In the genomic region with DNA sequence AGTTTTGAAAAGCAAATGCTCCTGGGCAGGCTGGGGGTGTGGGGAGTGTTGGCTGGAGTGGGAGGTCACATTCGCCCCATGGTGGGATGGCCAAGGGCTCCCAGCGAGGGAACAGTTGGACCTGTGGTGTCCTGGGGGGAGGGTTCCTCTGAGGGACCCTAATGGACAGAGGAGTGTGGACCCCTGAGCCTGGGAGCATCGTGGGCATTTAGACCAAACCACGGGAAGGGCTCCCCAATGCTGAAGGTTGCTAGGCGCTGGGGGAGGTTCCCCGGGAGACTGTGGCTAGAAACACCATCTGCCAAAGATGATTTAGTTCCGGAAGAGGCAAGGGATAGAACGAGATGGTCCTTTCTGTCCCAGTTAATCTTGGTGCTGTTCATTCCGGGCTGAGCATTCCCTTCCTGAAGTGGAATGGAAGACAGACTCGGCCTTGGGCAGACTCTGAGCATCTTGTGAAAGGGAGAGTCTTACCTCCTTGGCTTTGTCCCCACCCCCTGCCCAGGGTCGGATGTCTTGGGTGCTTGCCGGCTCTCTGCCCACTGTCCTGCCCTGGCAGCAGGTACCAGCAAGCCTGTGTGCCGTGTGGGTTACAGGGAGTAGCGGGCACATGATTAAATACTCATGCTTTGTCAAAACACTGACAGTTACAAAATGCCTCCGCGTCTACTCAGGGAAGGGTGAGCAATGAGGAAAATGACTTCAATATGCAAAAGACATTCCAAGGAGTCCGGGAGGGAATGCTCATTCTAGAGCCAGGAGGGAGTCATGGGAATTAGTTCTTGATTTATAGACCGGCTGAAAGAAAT, we compare ENCODE assay signal across 13 cellular contexts.
A peak's percentile ranks its signal among the peaks of the same experiment; 100 is the strongest.
DNase-seq lines count a peak whose midpoint lies in the region; ATAC-seq and TF ChIP-seq lines count a peak whose summit lies in the region.
"Had no signal": no experiment of that assay in that cellular context is flagged by ENCODE, and none has a peak within 500 bp of the region (broad histone marks: within the 10 kb centered on the region; RNA-seq: fewer than 3 reads in every experiment).

No MANE protein-coding gene starts in this region.

- no peak for ATAC-seq in activated T-cell treated with anti-CD3 and anti-CD28 coated beads, Interleukin-2, amount 50 U/mL, for 72 hours (replicated peaks in 1 of 2)
- ATAC-seq: K562 had no signal

- 56 to 78% methylated on average over 18 of the region's 18 CpGs for WGBS in sigmoid colon, 2 donors

- H3K9me3 ChIP-seq in adipocyte (ENCODE audit: control insufficient read depth, low read length) (no peaks in the 10 kb centered on the region), sigmoid colon (no peaks in the 10 kb centered on the region)

- H3K4me3 ChIP-seq in adipocyte (ENCODE audit: low read length) (peak overlapping the region; percentile 35), fibroblast of the aortic adventitia (ENCODE audit: low read depth, low read length) (peak overlapping the region; percentile 22), sigmoid colon (no peak overlapping the region)
- H3K4me3 ChIP-seq: K562 had no signal

- peak; percentile 94 for DNase-seq in EL
- DNase-seq in adipocyte (ENCODE audit: low read depth) = peak; percentile 94
- peak; percentile 95 for DNase-seq in fibroblast of the aortic adventitia (ENCODE audit: low read depth)
- no peak for DNase-seq in sigmoid colon
- DNase-seq in NCI-H526 treated with DMSO at 0.1 percent for 48 hours (lab: John Stamatoyannopoulos, UW) = no peak
- no peak for DNase-seq in NCI-H2081 treated with DMSO at 0.1 percent for 48 hours (lab: John Stamatoyannopoulos, UW)
- DNase-seq in activated gamma-delta T cell (lab: John Stamatoyannopoulos, UW) = no peak
- no peak for DNase-seq in activated T-cell treated with anti-CD3 and anti-CD28 coated beads, Interleukin-2, amount 50 U/mL, for 72 hours
- DNase-seq: DMS153, NCI-H774 had no signal

- intact Hi-C loops in sigmoid colon (cut with DNase I) = no loop called here

- no peak for TF ChIP-seq EP300 in sigmoid colon (IDR thresholded peaks at IDR 0.05)

- H3K27me3 Mint-ChIP-seq in activated T-cell treated with anti-CD3 and anti-CD28 coated beads, Interleukin-2, amount 50 U/mL, for 72 hours (ENCODE audit: low read depth) = no peaks in the 10 kb centered on the region
- H3K27me3 Mint-ChIP-seq: activated naive CD4-positive, alpha-beta T cell treated with anti-CD3 and anti-CD28 coated beads, Interleukin-2, amount 50 U/mL, for 24 hours had no signal

- TF ChIP-seq CTCF in fibroblast of the aortic adventitia (IDR thresholded peaks at IDR 0.05; ENCODE audit: insufficient read depth, low read length) (no peak), sigmoid colon (IDR thresholded peaks at IDR 0.05) (no peak)

- peak overlapping the region; percentile 83 for H3K9ac ChIP-seq in adipocyte (ENCODE audit: low read length)

- TF ChIP-seq POLR2A in sigmoid colon (IDR thresholded peaks at IDR 0.05) = no peak

- peak overlapping the region; percentile 77 to 87 (median 84) for H3K27ac ChIP-seq in sigmoid colon
- H3K27ac ChIP-seq: VCaP had no signal

- H3K9me3 Mint-ChIP-seq in activated T-cell treated with anti-CD3 and anti-CD28 coated beads, Interleukin-2, amount 50 U/mL, for 72 hours = no peaks in the 10 kb centered on the region
- H3K9me3 Mint-ChIP-seq: activated naive CD4-positive, alpha-beta T cell treated with anti-CD3 and anti-CD28 coated beads, Interleukin-2, amount 50 U/mL, for 24 hours had no signal

- peaks cover 75% of the 10 kb centered on the region for H3K4me1 ChIP-seq in adipocyte (ENCODE audit: control insufficient read depth, insufficient read depth, low read length)
- peaks cover 0 to 79% (median 74%) of the 10 kb centered on the region in 4 donors for H3K4me1 ChIP-seq in sigmoid colon

- no peak overlapping the region for H3K27ac Mint-ChIP-seq in activated T-cell treated with anti-CD3 and anti-CD28 coated beads, Interleukin-2, amount 50 U/mL, for 72 hours
- H3K27ac Mint-ChIP-seq: activated naive CD4-positive, alpha-beta T cell treated with anti-CD3 and anti-CD28 coated beads, Interleukin-2, amount 50 U/mL, for 24 hours had no signal

- H3K4me1 Mint-ChIP-seq in activated T-cell treated with anti-CD3 and anti-CD28 coated beads, Interleukin-2, amount 50 U/mL, for 72 hours (ENCODE audit: low read depth) = no peaks in the 10 kb centered on the region
- H3K4me1 Mint-ChIP-seq: activated naive CD4-positive, alpha-beta T cell treated with anti-CD3 and anti-CD28 coated beads, Interleukin-2, amount 50 U/mL, for 24 hours had no signal

- no peaks in the 10 kb centered on the region for H3K27me3 ChIP-seq in adipocyte (replicated peaks; ENCODE audit: control insufficient read depth, insufficient read depth, low read length)
- H3K27me3 ChIP-seq in sigmoid colon = no peaks in the 10 kb centered on the region

- no peaks in the 10 kb centered on the region for H3K36me3 ChIP-seq in adipocyte (ENCODE audit: control insufficient read depth, insufficient read depth, low read length, severe bottlenecking)
- no peaks in the 10 kb centered on the region for H3K36me3 ChIP-seq in sigmoid colon

- no peaks in the 10 kb centered on the region for H3K36me3 Mint-ChIP-seq in activated T-cell treated with anti-CD3 and anti-CD28 coated beads, Interleukin-2, amount 50 U/mL, for 72 hours (ENCODE audit: insufficient read depth in 2 of 2)
- H3K36me3 Mint-ChIP-seq: activated naive CD4-positive, alpha-beta T cell treated with anti-CD3 and anti-CD28 coated beads, Interleukin-2, amount 50 U/mL, for 24 hours had no signal

- H3K4me3 Mint-ChIP-seq in activated T-cell treated with anti-CD3 and anti-CD28 coated beads, Interleukin-2, amount 50 U/mL, for 72 hours = no peak overlapping the region
- H3K4me3 Mint-ChIP-seq: activated naive CD4-positive, alpha-beta T cell treated with anti-CD3 and anti-CD28 coated beads, Interleukin-2, amount 50 U/mL, for 24 hours had no signal

Comparison
In these comparisons a context has a peak if more than half of its experiments do, and no peak if none do; other contexts are left out.
1. DNase-seq: peak in EL (single experiment), adipocyte (single experiment) and fibroblast of the aortic adventitia (single experiment); none in sigmoid colon (single experiment), NCI-H526 treated with DMSO at 0.1 percent for 48 hours (single experiment), NCI-H2081 treated with DMSO at 0.1 percent for 48 hours (single experiment), activated gamma-delta T cell (single experiment) and activated T-cell treated with anti-CD3 and anti-CD28 coated beads, Interleukin-2, amount 50 U/mL, for 72 hours (0 of 2).
2. H3K4me3 ChIP-seq: peak in adipocyte (single experiment) and fibroblast of the aortic adventitia (single experiment); none in sigmoid colon (0 of 4).